11 cellular contexts compared by ENCODE assay signal in genomic region chr10:118595598-118596425, GRCh38. TPM values are rescaled to one million over a fixed set of nuclear protein-coding genes. Genes with fewer than 3 reads are reported as not detected.
DNase-seq lines count a peak whose midpoint lies in the region; ATAC-seq and TF ChIP-seq lines count a peak whose summit lies in the region.
"Had no signal": no experiment of that assay in that cellular context is flagged by ENCODE, and none has a peak within 500 bp of the region (broad histone marks: within the 10 kb centered on the region; RNA-seq: fewer than 3 reads in every experiment).

PRLHR (minus strand) TSS chr10:118595648; CDS start chr10:118595244, 404 bp downstream.

- H3K4me2 ChIP-seq in osteoblast (ENCODE audit: insufficient read depth, low read length) = no peak within 1 kb of the TSS

- no peaks in the 10 kb centered on the region for H3K36me3 ChIP-seq in endocrine pancreas (ENCODE audit: control insufficient read depth, insufficient read depth, low read length)
- no peaks in the 10 kb centered on the region for H3K36me3 ChIP-seq in osteoblast (ENCODE audit: insufficient read depth, low read length)

- H3K27me3 ChIP-seq in endocrine pancreas (ENCODE audit: control insufficient read depth, insufficient read depth, low read length) = no peaks in the 10 kb centered on the region
- peaks cover 28% of the 10 kb centered on the region for H3K27me3 ChIP-seq in osteoblast (ENCODE audit: insufficient read depth, low read length)

- no peak within 1 kb of the TSS for H3K27ac ChIP-seq in osteoblast (ENCODE audit: low read depth, low read length)
- H3K27ac ChIP-seq: 22Rv1 had no signal

- H3K4me1 ChIP-seq in endocrine pancreas (ENCODE audit: control insufficient read depth, insufficient read depth, low read length) = peaks cover 4% of the 10 kb centered on the region
- no peaks in the 10 kb centered on the region for H3K4me1 ChIP-seq in osteoblast (ENCODE audit: insufficient read depth, low read length)

- no peaks in the 10 kb centered on the region for H3K9me3 ChIP-seq in endocrine pancreas (ENCODE audit: control insufficient read depth, low read length)
- no peaks in the 10 kb centered on the region for H3K9me3 ChIP-seq in osteoblast (ENCODE audit: low read depth, low read length)

- no peak for ATAC-seq in GM21360 (IDR thresholded peaks at IDR 0.05; ENCODE audit: unreplicated experiment)
- ATAC-seq in HG03520 (IDR thresholded peaks at IDR 0.05; ENCODE audit: unreplicated experiment) = no peak

- no peaks in the 10 kb centered on the region for H3K79me2 ChIP-seq in osteoblast (ENCODE audit: insufficient read depth, low read length)

- TF ChIP-seq CTCF in osteoblast (IDR thresholded peaks at IDR 0.05; ENCODE audit: extremely low read depth, low read depth, low read length) = no peak

- H3K4me3 ChIP-seq in endocrine pancreas (ENCODE audit: control insufficient read depth, insufficient read depth, low read length) (peak within 1 kb of the TSS; percentile 44), osteoblast (ENCODE audit: insufficient read depth, low read length) (no peak within 1 kb of the TSS)

- peak; percentile 11 for DNase-seq in DMS 273 (lab: John Stamatoyannopoulos, UW; ENCODE audit: unreplicated experiment)
- DNase-seq in DMS 273 treated with DMSO at 0.1 percent for 48 hours (lab: John Stamatoyannopoulos, UW) = no peak
- peak; percentile 69 for DNase-seq in NCI-H2227 treated with DMSO at 0.1 percent for 48 hours (lab: John Stamatoyannopoulos, UW)
- peak; percentile 90 for DNase-seq in osteoblast (ENCODE audit: insufficient read length, low spot score, missing footprints)
- DNase-seq in activated gamma-delta T cell treated with Interleukin-2 at 50 U/mL for 16 hours = no peak
- DNase-seq: NCI-H774 had no signal

- H4K20me1 ChIP-seq in osteoblast (ENCODE audit: insufficient read depth, low read length) = no peaks in the 10 kb centered on the region

- peak within 1 kb of the TSS; percentile 48 for H3K9ac ChIP-seq in endocrine pancreas (ENCODE audit: control insufficient read depth, insufficient read depth, low read length)

- H2AFZ ChIP-seq in osteoblast (ENCODE audit: low read length) = no peak within 1 kb of the TSS

RNA-seq across cellular contexts. Expression of gene PRLHR, which starts in this region (rescaled TPM):
- not detected in 2 replicates for total RNA-seq in osteoblast
- total RNA-seq: subcutaneous adipose tissue had no signal

Comparison
In these comparisons a context has a peak if more than half of its experiments do, and no peak if none do; other contexts are left out.
1. DNase-seq: peak in DMS 273 (single experiment) and NCI-H2227 treated with DMSO at 0.1 percent for 48 hours (single experiment); none in DMS 273 treated with DMSO at 0.1 percent for 48 hours (single experiment) and activated gamma-delta T cell treated with Interleukin-2 at 50 U/mL for 16 hours (single experiment).
2. Peak in DNase-seq in osteoblast; RNA of the gene not detected or under 1 TPM.